32 cellular contexts compared by ENCODE assay signal in genomic region chr3:48664929-48665328, GRCh38. TPM values are rescaled to one million over a fixed set of nuclear protein-coding genes. Genes with fewer than 3 reads are reported as not detected.
DNase-seq lines count a peak whose midpoint lies in the region; ATAC-seq and TF ChIP-seq lines count a peak whose summit lies in the region.
"Had no signal": no experiment of that assay in that cellular context is flagged by ENCODE, and none has a peak within 500 bp of the region (broad histone marks: within the 10 kb centered on the region; RNA-seq: fewer than 3 reads in every experiment).

No MANE protein-coding gene starts in this region.

- DNase-seq in NCI-H1092 treated with DMSO at 0.1 percent for 48 hours (lab: John Stamatoyannopoulos, UW) = peak; percentile 8
- no peak for DNase-seq in NCI-H1092 (lab: John Stamatoyannopoulos, UW)
- DNase-seq in neural progenitor cell (ENCODE audit: low spot score) = no peak
- DNase-seq in ACHN = no peak
- DNase-seq in Karpas-422 = no peak
- DNase-seq: activated CD4-positive, alpha-beta T cell treated with anti-CD3 and anti-CD28 coated beads for 1 hour; activated CD8-positive, alpha-beta T cell treated with anti-CD3 and anti-CD28 coated beads for 36 hours; CD4-positive, alpha-beta memory T cell; DMS153; GOT3; immature natural killer cell; NCI-H1436 treated with DMSO at 0.1 percent for 48 hours; NCI-H2171; NCI-H524; thyroid gland had no signal

- H3K27me3 Mint-ChIP-seq in brain = peaks cover 10% of the 10 kb centered on the region
- H3K27me3 Mint-ChIP-seq in neural progenitor cell (ENCODE audit: insufficient read depth, low read depth) = peaks cover 5% of the 10 kb centered on the region

- H3K36me3 ChIP-seq in HEK293 (ENCODE audit: control insufficient read depth in 2 of 2, insufficient read depth in 1 of 2, low read length in 2 of 2) (peaks cover 0 to 1% of the 10 kb centered on the region in 2 experiments; a peak in 2 of 3 replicates), neural progenitor cell (peaks cover 6% of the 10 kb centered on the region), Karpas-422 (ENCODE audit: insufficient read depth, low read length) (peaks cover 3% of the 10 kb centered on the region; the same call in 1 of the 2 replicates)
- H3K36me3 ChIP-seq: SJSA1, thyroid gland had no signal

- POLR2A ChIA-PET in HEK293 (lab: Yijun Ruan, JAX) = interaction anchor here (0.7 to 2.1 kb wide), 2 partner anchors 9 to 662 kb away, joined by 3 to 12 read pairs; no protein-coding TSS in a partner anchor

- peak overlapping the region in 4 of 5 experiments; percentile 99 to 100 (median 100) for H3K27ac Mint-ChIP-seq in brain
- peak overlapping the region; percentile 99 for H3K27ac Mint-ChIP-seq in neural progenitor cell
- H3K27ac Mint-ChIP-seq: activated CD8-positive, alpha-beta T cell treated with anti-CD3 and anti-CD28 coated beads for 36 hours; activated T-helper 17 cell treated with anti-CD3 and anti-CD28 coated beads, Interleukin-2, amount 50 U/mL, for 72 hours; dendritic cell treated with granulocyte-macrophage colony-stimulating factor and Interleukin-4, amounts not matched to agents 40 ng/mL and 50 ng/mL, for 4 days; memory B cell; stimulated activated naive CD8-positive, alpha-beta T cell treated with anti-CD3 and anti-CD28 coated beads, Interleukin-15, Interleukin-2, amounts not matched to agents 100 ng/mL and 50 ng/mL, for 24 hours had no signal

- H3K4me1 Mint-ChIP-seq in brain (peaks cover 22% of the 10 kb centered on the region), neural progenitor cell (peaks cover 17% of the 10 kb centered on the region)

- no peaks in the 10 kb centered on the region for H3K9me2 ChIP-seq in Karpas-422 (replicated peaks; ENCODE audit: insufficient read depth, low read length)

- H3K9me3 Mint-ChIP-seq in brain (peaks cover 0 to 2% (median 0%) of the 10 kb centered on the region in 5 experiments), neural progenitor cell (peaks cover under 1% of the 10 kb centered on the region)
- H3K9me3 Mint-ChIP-seq: activated CD8-positive, alpha-beta T cell treated with anti-CD3 and anti-CD28 coated beads for 36 hours; activated T-helper 17 cell treated with anti-CD3 and anti-CD28 coated beads, Interleukin-2, amount 50 U/mL, for 72 hours; dendritic cell treated with granulocyte-macrophage colony-stimulating factor and Interleukin-4, amounts not matched to agents 40 ng/mL and 50 ng/mL, for 4 days; memory B cell; stimulated activated naive CD8-positive, alpha-beta T cell treated with anti-CD3 and anti-CD28 coated beads, Interleukin-15, Interleukin-2, amounts not matched to agents 100 ng/mL and 50 ng/mL, for 24 hours had no signal

- H3K36me3 Mint-ChIP-seq in brain (peaks cover 46% of the 10 kb centered on the region), neural progenitor cell (peaks cover 13% of the 10 kb centered on the region)
- H3K36me3 Mint-ChIP-seq: CD4-positive, alpha-beta memory T cell; immature natural killer cell; memory B cell had no signal

- no peak overlapping the region for H3K4me2 ChIP-seq in neural progenitor cell
- no peak overlapping the region for H3K4me2 ChIP-seq in Karpas-422 (ENCODE audit: low read depth, low read length, poor library complexity, severe bottlenecking)

- H3K9ac ChIP-seq in neural progenitor cell (no peak overlapping the region), Karpas-422 (ENCODE audit: low read length) (no peak overlapping the region)

- peaks cover 23% of the 10 kb centered on the region for H4K20me1 ChIP-seq in neural progenitor cell (ENCODE audit: low read depth)
- no peaks in the 10 kb centered on the region for H4K20me1 ChIP-seq in Karpas-422 (ENCODE audit: insufficient read depth, low read depth, low read length)

- CTCF ChIA-PET in HEK293 (lab: Yijun Ruan, JAX) = interaction anchor here (0.6 to 2.0 kb wide), 5 partner anchors 9 to 427 kb away, joined by 3 to 13 read pairs (median 3); no protein-coding TSS in a partner anchor

- no peak overlapping the region for H3K27ac ChIP-seq in HEK293 (ENCODE audit: extremely low read depth, low read depth, low read length)
- no peak overlapping the region for H3K27ac ChIP-seq in neural progenitor cell
- no peak overlapping the region for H3K27ac ChIP-seq in Karpas-422 (ENCODE audit: low read length)
- H3K27ac ChIP-seq: SJSA1 had no signal

- no peak for ATAC-seq in HG03460 (IDR thresholded peaks at IDR 0.05; ENCODE audit: unreplicated experiment)
- ATAC-seq: activated CD8-positive, alpha-beta T cell treated with anti-CD3 and anti-CD28 coated beads for 36 hours; activated T-helper 17 cell treated with anti-CD3 and anti-CD28 coated beads, Interleukin-2, amount 50 U/mL, for 72 hours; left lobe of liver had no signal

- TF ChIP-seq CTCF in HEK293 (tag by site-specific recombination; IDR thresholded peaks at IDR 0.05) (no peak), brain (conservative IDR thresholded peaks at IDR 0.05) (no peak), neural progenitor cell (IDR thresholded peaks at IDR 0.05) (no peak)

- peak overlapping the region in 3 of 5 experiments; percentile 90 to 99 (median 99) for H3K4me3 Mint-ChIP-seq in brain
- peak overlapping the region; percentile 97 for H3K4me3 Mint-ChIP-seq in neural progenitor cell
- H3K4me3 Mint-ChIP-seq: dendritic cell treated with granulocyte-macrophage colony-stimulating factor and Interleukin-4, amounts not matched to agents 40 ng/mL and 50 ng/mL, for 4 days had no signal

- in situ Hi-C loops in ACHN (cut with HindIII; ENCODE audit: low pct_ligation_motif_present, low pct_unique_long_range_greater_than_20kb, low sequenced_read_pairs) = no loop called here

- no peak overlapping the region for H2AFZ ChIP-seq in neural progenitor cell (replicated peaks)
- H2AFZ ChIP-seq in Karpas-422 (ENCODE audit: low read length) = no peak overlapping the region
- H2AFZ ChIP-seq: hepatocyte had no signal

- H3K4me1 ChIP-seq in HEK293 (ENCODE audit: control insufficient read depth, insufficient read depth, low read length) = no peaks in the 10 kb centered on the region
- peaks cover 4% of the 10 kb centered on the region for H3K4me1 ChIP-seq in neural progenitor cell
- no peaks in the 10 kb centered on the region for H3K4me1 ChIP-seq in Karpas-422 (ENCODE audit: low read length)

- no peak overlapping the region for H3K4me3 ChIP-seq in HEK293 (ENCODE audit: low read depth, low read length)
- H3K4me3 ChIP-seq in neural progenitor cell = no peak overlapping the region
- H3K4me3 ChIP-seq in Karpas-422 (ENCODE audit: low read length) = no peak overlapping the region
- H3K4me3 ChIP-seq: hepatocyte, SJSA1 had no signal

- H3K9me3 ChIP-seq in HEK293 (ENCODE audit: control insufficient read depth, insufficient read depth, low read depth, low read length) (no peaks in the 10 kb centered on the region), neural progenitor cell (ENCODE audit: low read depth) (no peaks in the 10 kb centered on the region), Karpas-422 (ENCODE audit: low read length) (no peaks in the 10 kb centered on the region)
- H3K9me3 ChIP-seq: esophagus muscularis mucosa, SJSA1, thyroid gland had no signal

- no peaks in the 10 kb centered on the region for H3K27me3 ChIP-seq in neural progenitor cell
- H3K27me3 ChIP-seq in Karpas-422 (ENCODE audit: low read length) = no peaks in the 10 kb centered on the region
- H3K27me3 ChIP-seq: hepatocyte, thyroid gland had no signal

- H3F3A ChIP-seq in neural progenitor cell (ENCODE audit: low read depth) = peaks cover 30% of the 10 kb centered on the region

- H3K79me2 ChIP-seq in neural progenitor cell (ENCODE audit: low read depth) = peaks cover 7% of the 10 kb centered on the region
- H3K79me2 ChIP-seq in Karpas-422 (ENCODE audit: low read length) = no peaks in the 10 kb centered on the region
- H3K79me2 ChIP-seq: hepatocyte had no signal

TF ChIP-seq in HEK293, 187 proteins besides CTCF, POLR2A, EP300 and RAD21 (continues in another document):
- TF ChIP-seq ZNF664 (tag by site-specific recombination; IDR thresholded peaks at IDR 0.05) = no peak
- peak; percentile 42; the same call in 1 of the 2 replicates for TF ChIP-seq ZNF600 (tag by site-specific recombination; IDR thresholded peaks at IDR 0.05)
- TF ChIP-seq ZSCAN16 (tag by site-specific recombination; IDR thresholded peaks at IDR 0.05) = no peak
- no peak for TF ChIP-seq ZNF510 (tag by site-specific recombination; IDR thresholded peaks at IDR 0.05; ENCODE audit: insufficient replicate concordance)
- no peak for TF ChIP-seq ZNF174 (tag by site-specific recombination; IDR thresholded peaks at IDR 0.05)
- no peak for TF ChIP-seq ZNF692 (tag by site-specific recombination; IDR thresholded peaks at IDR 0.05)
- TF ChIP-seq ZNF239 (tag by site-specific recombination; IDR thresholded peaks at IDR 0.05) = no peak

RNA-seq across cellular contexts. Expression of gene CELSR3, which starts 2.2 kb away (rescaled TPM):
- polyA plus RNA-seq in brain (ENCODE audit: insufficient read depth, low read depth, low replicate concordance) = 23.1 TPM
- total RNA-seq in neural progenitor cell (ENCODE audit: low replicate concordance) = 9.9 and 22.3 TPM in 2 replicates
- total RNA-seq in Karpas-422 (2014; rRNA removed; shearing (Covaris generic); ENCODE audit: low replicate concordance) = 3.8 and 7.0 TPM in 2 replicates

RNA-seq across cellular contexts. Expression of gene NCKIPSD, which starts 20.8 kb away (rescaled TPM):
- 42.2 TPM for polyA plus RNA-seq in brain (ENCODE audit: insufficient read depth, low read depth, low replicate concordance)
- total RNA-seq in neural progenitor cell (ENCODE audit: low replicate concordance) = 32.8 and 69.1 TPM in 2 replicates
- 25.5 and 36.1 TPM in 2 replicates for total RNA-seq in Karpas-422 (2014; rRNA removed; shearing (Covaris generic); ENCODE audit: low replicate concordance)

RNA-seq across cellular contexts. Expression of gene SLC26A6, which starts 29.7 kb away (rescaled TPM):
- 3.8 TPM for polyA plus RNA-seq in brain (ENCODE audit: insufficient read depth, low read depth, low replicate concordance)
- 42.5 and 78.9 TPM in 2 replicates for total RNA-seq in neural progenitor cell (ENCODE audit: low replicate concordance)
- total RNA-seq in Karpas-422 (2014; rRNA removed; shearing (Covaris generic); ENCODE audit: low replicate concordance) = 52.7 and 69.1 TPM in 2 replicates

RNA-seq across cellular contexts. Expression of gene TMEM89, which starts 43.4 kb away (rescaled TPM):
- not detected for polyA plus RNA-seq in brain (ENCODE audit: insufficient read depth, low read depth, low replicate concordance)
- not detected in 2 replicates for total RNA-seq in neural progenitor cell (ENCODE audit: low replicate concordance)
- not detected in 2 replicates for total RNA-seq in Karpas-422 (2014; rRNA removed; shearing (Covaris generic); ENCODE audit: low replicate concordance)
- total RNA-seq: A172; CD4-positive, alpha-beta memory T cell; esophagus muscularis mucosa; frontal cortex; hepatocyte; left lobe of liver; M059J; myocyte; omental fat pad; SJSA1; T-helper 1 cell treated with Interleukin-12 subunit alpha and Interleukin-12 subunit beta and Interleukin-4 antibody, amounts not matched to agents 30 ng/mL and 1 ng/mL, for 36 hours; thyroid gland had no signal
- polyA plus RNA-seq: CD4-positive, alpha-beta memory T cell; hepatocyte; immature natural killer cell had no signal

RNA-seq across cellular contexts. Expression of gene IP6K2, which starts 52.1 kb away (rescaled TPM):
- 121 TPM for polyA plus RNA-seq in brain (ENCODE audit: insufficient read depth, low read depth, low replicate concordance)
- total RNA-seq in neural progenitor cell (ENCODE audit: low replicate concordance) = 130 and 186 TPM in 2 replicates
- total RNA-seq in Karpas-422 (2014; rRNA removed; shearing (Covaris generic); ENCODE audit: low replicate concordance) = 93.6 and 104 TPM in 2 replicates
